In the genomic region with DNA sequence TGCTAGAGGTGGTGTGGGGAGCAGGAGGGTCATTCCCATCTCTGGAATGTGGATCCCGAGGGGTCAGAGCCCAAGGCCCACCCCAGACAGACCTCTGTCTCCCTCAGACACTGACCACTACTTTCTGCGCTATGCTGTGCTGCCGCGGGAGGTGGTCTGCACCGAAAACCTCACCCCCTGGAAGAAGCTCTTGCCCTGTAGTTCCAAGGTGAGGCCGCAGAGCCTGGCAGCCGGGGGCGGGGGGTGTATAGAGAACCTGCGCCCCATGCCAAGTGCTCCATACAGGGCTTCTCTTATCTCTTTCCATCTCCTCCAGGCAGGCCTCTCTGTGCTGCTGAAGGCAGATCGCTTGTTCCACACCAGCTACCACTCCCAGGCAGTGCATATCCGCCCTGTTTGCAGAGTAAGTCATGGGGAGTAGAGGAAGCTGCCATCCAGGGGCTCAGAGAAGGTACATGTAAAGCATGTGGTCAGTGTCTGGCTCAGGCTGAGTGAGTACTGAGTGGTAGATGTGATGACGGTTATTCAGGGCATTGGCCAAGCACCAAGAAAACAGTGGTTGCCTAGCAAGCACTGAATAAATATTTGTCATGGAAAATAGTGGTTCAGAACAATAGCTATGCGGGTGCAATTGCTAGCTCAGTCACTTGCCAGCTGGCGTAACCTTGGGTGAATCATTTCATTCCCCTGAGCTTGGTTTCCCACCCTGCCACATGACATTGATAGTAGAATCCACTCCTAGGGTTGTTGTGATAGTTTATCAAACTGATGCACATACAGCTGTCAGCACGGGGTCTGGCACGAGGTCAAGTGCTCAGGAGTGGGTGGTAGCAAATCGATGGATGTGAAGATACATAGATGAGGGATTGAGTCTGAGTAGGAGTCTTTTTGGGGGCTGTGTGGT, we compare ENCODE assay signal across 9 cellular contexts. TPM values are rescaled to one million over a fixed set of nuclear protein-coding genes. Genes with fewer than 3 reads are reported as not detected.
DNase-seq lines count a peak whose midpoint lies in the region; ATAC-seq and TF ChIP-seq lines count a peak whose summit lies in the region.
"Had no signal": no experiment of that assay in that cellular context is flagged by ENCODE, and none has a peak within 500 bp of the region (broad histone marks: within the 10 kb centered on the region; RNA-seq: fewer than 3 reads in every experiment).

No MANE protein-coding gene starts in this region.

- no peaks in the 10 kb centered on the region for H3K27me3 ChIP-seq in psoas muscle (ENCODE audit: insufficient read depth in 3 of 3, low read length in 2 of 3)

- peak; percentile 97 for DNase-seq in COR-L47 (lab: John Stamatoyannopoulos, UW)
- peak; percentile 99 for DNase-seq in fibroblast of the aortic adventitia (ENCODE audit: low read depth)
- peak; percentile 63 to 73 for DNase-seq in psoas muscle
- no peak for DNase-seq in retina

- ATAC-seq in GM19395 (IDR thresholded peaks at IDR 0.05; ENCODE audit: unreplicated experiment): peak; percentile 56
- peak; percentile 59 for ATAC-seq in HG03460 (IDR thresholded peaks at IDR 0.05; ENCODE audit: unreplicated experiment)
- peak; percentile 58 for ATAC-seq in SK-N-SH treated with all-trans-retinoic acid at 6 μM for 48 hours
- peak; percentile 34 to 86 (median 66) for ATAC-seq in psoas muscle
- ATAC-seq in HG03025 (IDR thresholded peaks at IDR 0.05; ENCODE audit: low FRiP score, unreplicated experiment): no peak

- TF ChIP-seq CTCF in fibroblast of the aortic adventitia (IDR thresholded peaks at IDR 0.05; ENCODE audit: insufficient read depth, low read length) (no peak), psoas muscle (IDR thresholded peaks at IDR 0.05) (no peak)

- peak overlapping the region; percentile 33 for H3K27ac ChIP-seq in psoas muscle

- peaks cover 17% of the 10 kb centered on the region for H3K4me1 ChIP-seq in psoas muscle

- peaks cover 4 to 63% of the 10 kb centered on the region in 2 donors for H3K36me3 ChIP-seq in psoas muscle (ENCODE audit: insufficient read depth in 1 of 2, low read depth in 1 of 2)

- 56 to 61% (median 58%) methylated on average over 17 of the region's 17 CpGs for WGBS in psoas muscle, 3 donors

- intact Hi-C loops in psoas muscle (cut with DNase I): loop anchor here in 1 of 2 donors (5.0 kb wide), 1 partner anchor 47 kb away; no protein-coding TSS in a partner anchor

- H3K4me3 ChIP-seq in fibroblast of the aortic adventitia (ENCODE audit: low read depth, low read length) (no peak overlapping the region), psoas muscle (no peak overlapping the region)

- no peaks in the 10 kb centered on the region for H3K9me3 ChIP-seq in psoas muscle

TF ChIP-seq in SK-N-SH treated with all-trans-retinoic acid at 6 μM for 48 hours, 23 proteins besides CTCF, POLR2A, EP300 and RAD21:
- TF ChIP-seq ZC3H10 (CRISPR knock-in tag; IDR thresholded peaks at IDR 0.05) (no peak), ISL1 (CRISPR knock-in tag; IDR thresholded peaks at IDR 0.05) (peak; percentile 32; the same call in 1 of the 2 replicates)

RNA-seq across cellular contexts. Expression of a gene that starts 3.5 kb away (rescaled TPM):
- total RNA-seq in fibroblast of the aortic adventitia (ENCODE audit: low replicate concordance): 19.9 and 67.4 TPM in 2 replicates
- 10 to 100 TPM; 48.0 to 74.9 (median 57.1) TPM for total RNA-seq in psoas muscle
- 100 to 1,000 TPM in 1 of 3 donors, 10 to 100 TPM in 2; 57.3 to 113 (median 94.7) TPM for polyA plus RNA-seq in psoas muscle

RNA-seq across cellular contexts. Expression of a gene that starts 11.4 kb away (rescaled TPM):
- 1.3 and 4.6 TPM in 2 replicates for total RNA-seq in fibroblast of the aortic adventitia (ENCODE audit: low replicate concordance)
- 100 to 1,000 TPM; 108 to 180 (median 163) TPM for total RNA-seq in psoas muscle
- 100 to 1,000 TPM; 151 to 230 (median 162) TPM for polyA plus RNA-seq in psoas muscle

RNA-seq across cellular contexts. Expression of a gene that starts 41.3 kb away (rescaled TPM):
- 0.09 TPM in 1 of 2 replicates, not detected in the other for total RNA-seq in fibroblast of the aortic adventitia (ENCODE audit: low replicate concordance)
- total RNA-seq in psoas muscle: under 1 TPM in 2 of 4 donors, not detected in 2; 0.38 to 0.69 TPM
- polyA plus RNA-seq in psoas muscle: 1 to 10 TPM in 1 of 3 donors, under 1 TPM in 2; 0.12 to 1.0 (median 0.16) TPM
- total RNA-seq: NCI-H460 had no signal

RNA-seq across cellular contexts. Expression of a gene that starts 50.1 kb away (rescaled TPM):
- total RNA-seq in fibroblast of the aortic adventitia (ENCODE audit: low replicate concordance) (not detected in 2 replicates), psoas muscle (under 1 TPM in 2 of 4 donors, not detected in 2; 0.44 to 0.74 TPM)
- polyA plus RNA-seq in psoas muscle: under 1 TPM in 2 of 3 donors, not detected in 1; 0.22 to 0.31 TPM
- total RNA-seq: NCI-H460 had no signal

RNA-seq across cellular contexts. Expression of a gene that starts 56.5 kb away (rescaled TPM):
- total RNA-seq in fibroblast of the aortic adventitia (ENCODE audit: low replicate concordance) (27.9 and 29.4 TPM in 2 replicates), psoas muscle (10 to 100 TPM; 17.1 to 29.6 (median 22.9) TPM)
- 10 to 100 TPM; 40.9 to 73.3 (median 58.1) TPM for polyA plus RNA-seq in psoas muscle

Comparison
In these comparisons a context has a peak if more than half of its experiments do, and no peak if none do; other contexts are left out.
1. RNA of a gene that starts 11.4 kb away (total RNA-seq): 108 to 180 TPM in psoas muscle; 1.3 to 4.6 TPM in fibroblast of the aortic adventitia; every median in the first group is over 10 times any median in the second.